In the genomic region with DNA sequence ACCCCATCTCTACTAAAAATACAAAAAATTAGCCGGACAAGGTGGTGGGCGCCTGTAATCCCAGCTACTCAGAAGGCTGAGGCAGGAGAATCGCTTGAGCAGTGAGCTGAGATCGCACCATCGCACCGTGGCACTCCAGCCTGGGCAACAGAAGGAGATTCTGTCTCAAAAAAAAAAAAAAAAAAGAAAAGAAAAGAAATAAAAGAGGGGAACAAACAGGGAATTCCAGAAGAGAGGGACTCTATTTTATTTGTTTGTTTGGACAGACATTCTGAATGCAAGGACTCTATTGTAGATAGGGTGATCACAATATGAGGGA, we compare ENCODE assay signal across 9 cellular contexts. TPM values are rescaled to one million over a fixed set of nuclear protein-coding genes. Genes with fewer than 3 reads are reported as not detected.
A peak's percentile ranks its signal among the peaks of the same experiment; 100 is the strongest.
DNase-seq lines count a peak whose midpoint lies in the region; TF ChIP-seq lines count a peak whose summit lies in the region.
"Not testable (repeated sequence)": the region's sequence is repeated elsewhere in the genome, so short reads cannot be mapped to it uniquely, and the experiment has no call there.
"Had no signal": no experiment of that assay in that cellular context is flagged by ENCODE, and none has a peak within 500 bp of the region (broad histone marks: within the 10 kb centered on the region; RNA-seq: fewer than 3 reads in every experiment).

No MANE protein-coding gene starts in this region.

- peak overlapping the region; percentile 93 for H3K4me3 Mint-ChIP-seq in activated T-helper 2 cell treated with anti-CD3 and anti-CD28 coated beads, Interferon-gamma antibody, Interleukin-2, Interleukin-4, amounts not matched to agents 10 μg/mL and 5 μg/mL and 100 μg/mL, durations not matched to agents 14 hours and 24 hours and 36 hours (ENCODE audit: low read depth)
- H3K4me3 Mint-ChIP-seq in nephron progenitor cell, result peak overlapping the region; percentile 98

- H3K9me3 ChIP-seq in HUES48 (ENCODE audit: control insufficient read depth, insufficient read depth, low read length); SK-N-MC (ENCODE audit: low read depth, low read length); left ventricle myocardium inferior (replicated peaks); stomach: not testable (repeated sequence)

- H3K4me1 Mint-ChIP-seq in activated T-helper 2 cell treated with anti-CD3 and anti-CD28 coated beads, Interferon-gamma antibody, Interleukin-2, Interleukin-4, amounts not matched to agents 10 μg/mL and 5 μg/mL and 100 μg/mL, durations not matched to agents 14 hours and 24 hours and 36 hours (ENCODE audit: low read depth), result peaks cover 36% of the 10 kb centered on the region
- peaks cover 48% of the 10 kb centered on the region for H3K4me1 Mint-ChIP-seq in nephron progenitor cell

- not testable (repeated sequence) for H3K9me3 Mint-ChIP-seq in activated T-helper 2 cell treated with anti-CD3 and anti-CD28 coated beads, Interferon-gamma antibody, Interleukin-2, Interleukin-4, amounts not matched to agents 10 μg/mL and 5 μg/mL and 100 μg/mL, durations not matched to agents 14 hours and 24 hours and 36 hours; nephron progenitor cell

- POLR2A ChIA-PET in BJ (lab: Charles Lee), result not testable (repeated sequence)

- intact Hi-C loops in activated T-helper 2 cell treated with anti-CD3 and anti-CD28 coated beads, Interferon-gamma antibody, Interleukin-2, Interleukin-4, amounts not matched to agents 10 μg/mL and 5 μg/mL and 100 μg/mL, durations not matched to agents 14 hours and 24 hours and 36 hours (cut with micrococcal nuclease), result loop anchor here (2.0 kb wide), 2 partner anchors 21 to 55 kb away; a partner anchor contains a TSS
- intact Hi-C loops in left ventricle myocardium inferior (cut with micrococcal nuclease); stomach (cut with DNase I; ENCODE audit: low total_unique reads): not testable (repeated sequence)

- WGBS in stomach, 5 donors, result 88 to 95% (median 90%) methylated on average over 6 of the region's 6 CpGs

- not testable (repeated sequence) for H3K27me3 ChIP-seq in BJ (ENCODE audit: control insufficient read depth, insufficient read depth, low read length); HUES48 (ENCODE audit: control insufficient read depth, insufficient read depth, low read length); left ventricle myocardium inferior (ENCODE audit: low read depth); stomach

- not testable (repeated sequence) for H3K27ac ChIP-seq in HUES48 (ENCODE audit: low read depth, low read length)
- peak overlapping the region; percentile 86 for H3K27ac ChIP-seq in SK-N-MC
- H3K27ac ChIP-seq in coronary artery, result peak overlapping the region; percentile 91 to 97
- H3K27ac ChIP-seq in left ventricle myocardium inferior (replicated peaks), result peak overlapping the region; percentile 99
- peak overlapping the region in 4 of 5 donors; percentile 89 to 100 (median 96) for H3K27ac ChIP-seq in stomach

- not testable (repeated sequence) for TF ChIP-seq EP300 in stomach (IDR thresholded peaks at IDR 0.05)

- H3K4me3 ChIP-seq in BJ (ENCODE audit: low read depth, low read length) (0 out of 2 replicates have a peak overlapping the region, but pooled peaks have one; percentile 2), HUES48 (ENCODE audit: low read depth, low read length) (peak overlapping the region; percentile 95), SK-N-MC (peak overlapping the region; percentile 98), coronary artery (peak overlapping the region; percentile 94), stomach (peak overlapping the region in 2 of 4 donors; percentile 86 to 89)
- not testable (repeated sequence) for H3K4me3 ChIP-seq in left ventricle myocardium inferior

- TF ChIP-seq CTCF in BJ (IDR thresholded peaks at IDR 0.05; ENCODE audit: insufficient read depth, low read depth, low read length); coronary artery (IDR thresholded peaks at IDR 0.05); left ventricle myocardium inferior (IDR thresholded peaks at IDR 0.05; ENCODE audit: borderline replicate concordance); nephron progenitor cell (IDR thresholded peaks at IDR 0.05); stomach (IDR thresholded peaks at IDR 0.05): not testable (repeated sequence)

- CTCF ChIA-PET in BJ (lab: Yijun Ruan, JAX), result not testable (repeated sequence)

- not testable (repeated sequence) for H3K9ac ChIP-seq in HUES48 (ENCODE audit: low read depth, low read length)
- H3K9ac ChIP-seq in SK-N-MC (ENCODE audit: insufficient read length), result peak overlapping the region; percentile 98

- not testable (repeated sequence) for H3K27me3 Mint-ChIP-seq in activated T-helper 2 cell treated with anti-CD3 and anti-CD28 coated beads, Interferon-gamma antibody, Interleukin-2, Interleukin-4, amounts not matched to agents 10 μg/mL and 5 μg/mL and 100 μg/mL, durations not matched to agents 14 hours and 24 hours and 36 hours (ENCODE audit: low read depth); nephron progenitor cell (ENCODE audit: low read depth, poor library complexity)

- TF ChIP-seq POLR2A in stomach (IDR thresholded peaks at IDR 0.05), result not testable (repeated sequence)

- DNase-seq in BJ (ENCODE audit: low read depth); SK-N-MC (ENCODE audit: low read depth, low spot score); activated T-helper 2 cell treated with anti-CD3 and anti-CD28 coated beads, Interferon-gamma antibody, Interleukin-2, Interleukin-4, amounts not matched to agents 10 μg/mL and 5 μg/mL and 100 μg/mL, durations not matched to agents 14 hours and 24 hours and 36 hours (ENCODE audit: low spot score); coronary artery (ENCODE audit: low spot score); left ventricle myocardium inferior; nephron progenitor cell; stomach: not testable (repeated sequence)

- not testable (repeated sequence) for H3K4me1 ChIP-seq in HUES48 (ENCODE audit: control insufficient read depth, insufficient read depth, low read length)
- H3K4me1 ChIP-seq in left ventricle myocardium inferior (peaks cover 21% of the 10 kb centered on the region), stomach (peaks cover 12 to 41% (median 30%) of the 10 kb centered on the region in 4 donors)

- peaks cover 55% of the 10 kb centered on the region for H3K36me3 Mint-ChIP-seq in activated T-helper 2 cell treated with anti-CD3 and anti-CD28 coated beads, Interferon-gamma antibody, Interleukin-2, Interleukin-4, amounts not matched to agents 10 μg/mL and 5 μg/mL and 100 μg/mL, durations not matched to agents 14 hours and 24 hours and 36 hours (ENCODE audit: low read depth)
- peaks cover 42% of the 10 kb centered on the region for H3K36me3 Mint-ChIP-seq in nephron progenitor cell (ENCODE audit: low read depth)

- H3K36me3 ChIP-seq in BJ (ENCODE audit: control insufficient read depth, insufficient read depth, low read length), result not testable (repeated sequence)
- H3K36me3 ChIP-seq in HUES48 (ENCODE audit: control insufficient read depth, insufficient read depth, low read length), result peaks cover 54% of the 10 kb centered on the region
- H3K36me3 ChIP-seq in SK-N-MC (ENCODE audit: insufficient read depth, low read length), result peaks cover 46% of the 10 kb centered on the region
- peaks cover 27% of the 10 kb centered on the region for H3K36me3 ChIP-seq in left ventricle myocardium inferior
- H3K36me3 ChIP-seq in stomach, result peaks cover 11 to 47% (median 37%) of the 10 kb centered on the region in 4 donors

- H3K27ac Mint-ChIP-seq in activated T-helper 2 cell treated with anti-CD3 and anti-CD28 coated beads, Interferon-gamma antibody, Interleukin-2, Interleukin-4, amounts not matched to agents 10 μg/mL and 5 μg/mL and 100 μg/mL, durations not matched to agents 14 hours and 24 hours and 36 hours, result peak overlapping the region; percentile 87
- not testable (repeated sequence) for H3K27ac Mint-ChIP-seq in nephron progenitor cell

RNA-seq across cellular contexts. Expression of a gene that starts 1.7 kb away (rescaled TPM):
- 10.9 and 33.9 TPM in 2 replicates for polyA plus RNA-seq in BJ (2011; rRNA removed)
- polyA minus RNA-seq in BJ (2011; rRNA and poly(A)+ RNA removed), result 41.2 and 76.9 TPM in 2 replicates
- total RNA-seq in activated T-helper 2 cell treated with anti-CD3 and anti-CD28 coated beads, Interferon-gamma antibody, Interleukin-2, Interleukin-4, amounts not matched to agents 10 μg/mL and 5 μg/mL and 100 μg/mL, durations not matched to agents 14 hours and 24 hours and 36 hours, result 166 and 176 TPM in 2 replicates
- total RNA-seq in left ventricle myocardium inferior, result 20.0 TPM
- 10 to 100 TPM; 21.6 to 56.5 (median 24.1) TPM for total RNA-seq in stomach
- 10 to 100 TPM; 11.0 to 31.8 (median 27.7) TPM for polyA plus RNA-seq in stomach

RNA-seq across cellular contexts. Expression of a gene that starts 12.9 kb away (rescaled TPM):
- 40.3 and 43.5 TPM in 2 replicates for polyA plus RNA-seq in BJ (2011; rRNA removed)
- 22.2 and 25.1 TPM in 2 replicates for polyA minus RNA-seq in BJ (2011; rRNA and poly(A)+ RNA removed)
- total RNA-seq in activated T-helper 2 cell treated with anti-CD3 and anti-CD28 coated beads, Interferon-gamma antibody, Interleukin-2, Interleukin-4, amounts not matched to agents 10 μg/mL and 5 μg/mL and 100 μg/mL, durations not matched to agents 14 hours and 24 hours and 36 hours, result 130 TPM in 2 replicates
- 19.4 TPM for total RNA-seq in left ventricle myocardium inferior
- 10 to 100 TPM in 3 of 5 donors, 1 to 10 TPM in 1, not detected in 1; 6.7 to 34.5 (median 11.4) TPM for total RNA-seq in stomach
- 10 to 100 TPM; 45.2 to 55.8 (median 50.4) TPM for polyA plus RNA-seq in stomach

RNA-seq across cellular contexts. Expression of a gene that starts 16.8 kb away (rescaled TPM):
- 0.16 and 0.29 TPM in 2 replicates for polyA plus RNA-seq in BJ (2011; rRNA removed)
- 0.21 and 0.28 TPM in 2 replicates for polyA minus RNA-seq in BJ (2011; rRNA and poly(A)+ RNA removed)
- total RNA-seq in activated T-helper 2 cell treated with anti-CD3 and anti-CD28 coated beads, Interferon-gamma antibody, Interleukin-2, Interleukin-4, amounts not matched to agents 10 μg/mL and 5 μg/mL and 100 μg/mL, durations not matched to agents 14 hours and 24 hours and 36 hours, result 5.6 and 5.9 TPM in 2 replicates
- total RNA-seq in left ventricle myocardium inferior, result 14.7 TPM
- 10 to 100 TPM in 1 of 5 donors, 1 to 10 TPM in 3, not detected in 1; 4.2 to 18.3 (median 7.5) TPM for total RNA-seq in stomach
- polyA plus RNA-seq in stomach, result 1 to 10 TPM; 1.3 to 1.4 (median 1.4) TPM
- polyA plus RNA-seq: CD14-positive monocyte had no signal

RNA-seq across cellular contexts. Expression of a gene that starts 21.2 kb away (rescaled TPM):
- polyA plus RNA-seq in BJ (2011; rRNA removed), result 0.90 and 0.99 TPM in 2 replicates
- polyA minus RNA-seq in BJ (2011; rRNA and poly(A)+ RNA removed), result 0.57 and 1.6 TPM in 2 replicates
- total RNA-seq in activated T-helper 2 cell treated with anti-CD3 and anti-CD28 coated beads, Interferon-gamma antibody, Interleukin-2, Interleukin-4, amounts not matched to agents 10 μg/mL and 5 μg/mL and 100 μg/mL, durations not matched to agents 14 hours and 24 hours and 36 hours, result 2.1 and 2.4 TPM in 2 replicates
- total RNA-seq in left ventricle myocardium inferior, result 2.2 TPM
- total RNA-seq in stomach, result 1 to 10 TPM in 2 of 5 donors, not detected in 3; 1.1 to 1.7 TPM
- under 1 TPM; 0.46 to 0.98 (median 0.75) TPM for polyA plus RNA-seq in stomach

RNA-seq across cellular contexts. Expression of a gene that starts 21.5 kb away (rescaled TPM):
- polyA plus RNA-seq in BJ (2011; rRNA removed) (57.7 and 98.6 TPM in 2 replicates), stomach (100 to 1,000 TPM in 1 of 3 donors, 10 to 100 TPM in 2; 51.1 to 107 (median 64.8) TPM)
- 44.0 and 48.6 TPM in 2 replicates for polyA minus RNA-seq in BJ (2011; rRNA and poly(A)+ RNA removed)
- 112 and 118 TPM in 2 replicates for total RNA-seq in activated T-helper 2 cell treated with anti-CD3 and anti-CD28 coated beads, Interferon-gamma antibody, Interleukin-2, Interleukin-4, amounts not matched to agents 10 μg/mL and 5 μg/mL and 100 μg/mL, durations not matched to agents 14 hours and 24 hours and 36 hours
- total RNA-seq in left ventricle myocardium inferior (271 TPM), stomach (100 to 1,000 TPM in 3 of 5 donors, 10 to 100 TPM in 2; 68.8 to 124 (median 113) TPM)
